ENCODE assay signal across 12 cellular contexts in the genomic region with DNA sequence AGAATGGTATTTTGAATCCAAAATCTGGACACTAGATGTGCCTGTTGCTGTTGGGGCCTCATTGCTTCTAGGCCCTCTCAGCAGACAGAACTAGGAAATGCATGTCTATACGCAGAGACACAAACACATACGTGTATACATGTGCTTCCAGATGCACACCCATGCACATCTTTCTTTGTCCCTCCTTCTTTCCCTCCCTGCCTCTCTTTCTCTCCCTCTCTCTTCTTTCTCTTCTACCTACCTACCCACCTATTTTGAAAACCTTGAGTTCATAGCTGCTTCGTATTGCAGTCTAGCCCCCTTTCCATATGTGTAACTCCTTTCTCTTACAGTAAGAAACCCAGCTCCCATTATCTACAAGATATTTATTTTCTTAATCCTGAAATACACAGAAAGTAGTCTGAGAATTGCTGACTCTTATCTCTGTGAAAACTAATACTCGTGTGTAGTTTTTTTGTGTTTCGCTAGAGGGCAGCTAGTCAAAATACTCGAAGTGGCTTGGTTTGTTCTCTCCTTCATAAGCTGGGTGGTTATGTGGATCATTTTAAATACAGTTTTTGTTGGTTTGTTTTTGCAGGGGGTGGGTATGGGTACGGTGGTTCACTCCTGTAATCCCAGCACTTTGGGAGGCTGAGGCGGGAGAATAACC. TPM values are rescaled to one million over a fixed set of nuclear protein-coding genes. Genes with fewer than 3 reads are reported as not detected.
A peak's percentile ranks its signal among the peaks of the same experiment; 100 is the strongest.
DNase-seq lines count a peak whose midpoint lies in the region; ATAC-seq, FAIRE-seq and TF ChIP-seq lines count a peak whose summit lies in the region.
"Had no signal": no experiment of that assay in that cellular context is flagged by ENCODE, and none has a peak within 500 bp of the region (broad histone marks: within the 10 kb centered on the region; RNA-seq: fewer than 3 reads in every experiment).

No MANE protein-coding gene starts in this region.

- no peak for FAIRE-seq in HTR-8/SVneo (lab: Jason Lieb, UNC)

- CTCF ChIA-PET in WTC11 (lab: Charles Lee): interaction anchor here (0.6 to 2.0 kb wide), 19 partner anchors 10 to 209 kb away, joined by 3 to 18 read pairs (median 4); partner anchors contain the start of gene RPL32

- DNase-seq in AML-193 (lab: John Stamatoyannopoulos, UW) (peak; percentile 48 to 59), HTR-8/SVneo (ENCODE audit: insufficient read length, low spot score) (peak; percentile 39), WTC11 (ENCODE audit: low spot score) (no peak), left kidney (ENCODE audit: low read depth, low spot score) (peak; percentile 28), left cardiac atrium (no peak), NCI-H524 treated with DMSO at 0.1 percent for 48 hours (lab: John Stamatoyannopoulos, UW) (no peak), NCI-H748 treated with DMSO at 0.1 percent for 48 hours (lab: John Stamatoyannopoulos, UW) (no peak)
- DNase-seq: activated naive CD4-positive, alpha-beta T cell treated with anti-CD3 and anti-CD28 coated beads, Interleukin-2, amount 50 U/mL, for 16 hours; GDM1; T-helper 1 cell; testis had no signal

- POLR2A ChIA-PET in WTC11 (lab: Charles Lee): no interaction called here

- H3K4me3 Mint-ChIP-seq in WTC11: no peak overlapping the region

- TF ChIP-seq CTCF in WTC11 (IDR thresholded peaks at IDR 0.05): no peak

- ATAC-seq in WTC11: peak; percentile 38; the same call in 1 of the 2 replicates
- no peak for ATAC-seq in left cardiac atrium
- no peak for ATAC-seq in HG03565 (IDR thresholded peaks at IDR 0.05; ENCODE audit: unreplicated experiment)

- no peaks in the 10 kb centered on the region for H3K27me3 Mint-ChIP-seq in WTC11 (ENCODE audit: low read depth)

- H3K36me3 Mint-ChIP-seq in WTC11: no peaks in the 10 kb centered on the region

- H3K27ac Mint-ChIP-seq in WTC11: 0 out of 2 replicates have a peak overlapping the region, but pooled peaks have one; percentile 81

- peaks cover 8% of the 10 kb centered on the region for H3K4me1 Mint-ChIP-seq in WTC11

- H3K9me3 Mint-ChIP-seq in WTC11: no peaks in the 10 kb centered on the region

- intact Hi-C loops in left cardiac atrium (cut with DNase I): no loop called here

TF ChIP-seq in WTC11, 78 proteins besides CTCF, POLR2A, EP300 and RAD21:
- TF ChIP-seq, protein P1, sequence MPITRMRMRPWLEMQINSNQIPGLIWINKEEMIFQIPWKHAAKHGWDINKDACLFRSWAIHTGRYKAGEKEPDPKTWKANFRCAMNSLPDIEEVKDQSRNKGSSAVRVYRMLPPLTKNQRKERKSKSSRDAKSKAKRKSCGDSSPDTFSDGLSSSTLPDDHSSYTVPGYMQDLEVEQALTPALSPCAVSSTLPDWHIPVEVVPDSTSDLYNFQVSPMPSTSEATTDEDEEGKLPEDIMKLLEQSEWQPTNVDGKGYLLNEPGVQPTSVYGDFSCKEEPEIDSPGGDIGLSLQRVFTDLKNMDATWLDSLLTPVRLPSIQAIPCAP (CRISPR knock-in tag; IDR thresholded peaks at IDR 0.05): no peak
- TF ChIP-seq MAX (CRISPR knock-in tag; IDR thresholded peaks at IDR 0.05): no peak
- TF ChIP-seq, protein P2, sequence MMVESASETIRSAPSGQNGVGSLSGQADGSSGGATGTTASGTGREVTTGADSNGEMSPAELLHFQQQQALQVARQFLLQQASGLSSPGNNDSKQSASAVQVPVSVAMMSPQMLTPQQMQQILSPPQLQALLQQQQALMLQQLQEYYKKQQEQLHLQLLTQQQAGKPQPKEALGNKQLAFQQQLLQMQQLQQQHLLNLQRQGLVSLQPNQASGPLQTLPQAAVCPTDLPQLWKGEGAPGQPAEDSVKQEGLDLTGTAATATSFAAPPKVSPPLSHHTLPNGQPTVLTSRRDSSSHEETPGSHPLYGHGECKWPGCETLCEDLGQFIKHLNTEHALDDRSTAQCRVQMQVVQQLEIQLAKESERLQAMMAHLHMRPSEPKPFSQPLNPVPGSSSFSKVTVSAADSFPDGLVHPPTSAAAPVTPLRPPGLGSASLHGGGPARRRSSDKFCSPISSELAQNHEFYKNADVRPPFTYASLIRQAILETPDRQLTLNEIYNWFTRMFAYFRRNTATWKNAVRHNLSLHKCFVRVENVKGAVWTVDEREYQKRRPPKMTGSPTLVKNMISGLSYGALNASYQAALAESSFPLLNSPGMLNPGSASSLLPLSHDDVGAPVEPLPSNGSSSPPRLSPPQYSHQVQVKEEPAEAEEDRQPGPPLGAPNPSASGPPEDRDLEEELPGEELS (CRISPR knock-in tag; IDR thresholded peaks at IDR 0.05): no peak
- no peak for TF ChIP-seq ZNF138 (CRISPR knock-in tag; conservative IDR thresholded peaks at IDR 0.05)
- no peak for TF ChIP-seq ZNF232 (CRISPR knock-in tag; IDR thresholded peaks at IDR 0.05)
- TF ChIP-seq PRRX2 (CRISPR knock-in tag; IDR thresholded peaks at IDR 0.05): no peak
- TF ChIP-seq RORB (CRISPR knock-in tag; IDR thresholded peaks at IDR 0.05): no peak
- no peak for TF ChIP-seq FOXK1 (CRISPR knock-in tag; IDR thresholded peaks at IDR 0.05)
- TF ChIP-seq, protein P3, sequence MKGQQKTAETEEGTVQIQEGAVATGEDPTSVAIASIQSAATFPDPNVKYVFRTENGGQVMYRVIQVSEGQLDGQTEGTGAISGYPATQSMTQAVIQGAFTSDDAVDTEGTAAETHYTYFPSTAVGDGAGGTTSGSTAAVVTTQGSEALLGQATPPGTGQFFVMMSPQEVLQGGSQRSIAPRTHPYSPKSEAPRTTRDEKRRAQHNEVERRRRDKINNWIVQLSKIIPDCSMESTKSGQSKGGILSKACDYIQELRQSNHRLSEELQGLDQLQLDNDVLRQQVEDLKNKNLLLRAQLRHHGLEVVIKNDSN (CRISPR knock-in tag; IDR thresholded peaks at IDR 0.05): no peak
- TF ChIP-seq, protein P4, sequence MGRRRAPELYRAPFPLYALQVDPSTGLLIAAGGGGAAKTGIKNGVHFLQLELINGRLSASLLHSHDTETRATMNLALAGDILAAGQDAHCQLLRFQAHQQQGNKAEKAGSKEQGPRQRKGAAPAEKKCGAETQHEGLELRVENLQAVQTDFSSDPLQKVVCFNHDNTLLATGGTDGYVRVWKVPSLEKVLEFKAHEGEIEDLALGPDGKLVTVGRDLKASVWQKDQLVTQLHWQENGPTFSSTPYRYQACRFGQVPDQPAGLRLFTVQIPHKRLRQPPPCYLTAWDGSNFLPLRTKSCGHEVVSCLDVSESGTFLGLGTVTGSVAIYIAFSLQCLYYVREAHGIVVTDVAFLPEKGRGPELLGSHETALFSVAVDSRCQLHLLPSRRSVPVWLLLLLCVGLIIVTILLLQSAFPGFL (CRISPR knock-in tag; IDR thresholded peaks at IDR 0.05; ENCODE audit: borderline replicate concordance): no peak
- TF ChIP-seq, protein P5, sequence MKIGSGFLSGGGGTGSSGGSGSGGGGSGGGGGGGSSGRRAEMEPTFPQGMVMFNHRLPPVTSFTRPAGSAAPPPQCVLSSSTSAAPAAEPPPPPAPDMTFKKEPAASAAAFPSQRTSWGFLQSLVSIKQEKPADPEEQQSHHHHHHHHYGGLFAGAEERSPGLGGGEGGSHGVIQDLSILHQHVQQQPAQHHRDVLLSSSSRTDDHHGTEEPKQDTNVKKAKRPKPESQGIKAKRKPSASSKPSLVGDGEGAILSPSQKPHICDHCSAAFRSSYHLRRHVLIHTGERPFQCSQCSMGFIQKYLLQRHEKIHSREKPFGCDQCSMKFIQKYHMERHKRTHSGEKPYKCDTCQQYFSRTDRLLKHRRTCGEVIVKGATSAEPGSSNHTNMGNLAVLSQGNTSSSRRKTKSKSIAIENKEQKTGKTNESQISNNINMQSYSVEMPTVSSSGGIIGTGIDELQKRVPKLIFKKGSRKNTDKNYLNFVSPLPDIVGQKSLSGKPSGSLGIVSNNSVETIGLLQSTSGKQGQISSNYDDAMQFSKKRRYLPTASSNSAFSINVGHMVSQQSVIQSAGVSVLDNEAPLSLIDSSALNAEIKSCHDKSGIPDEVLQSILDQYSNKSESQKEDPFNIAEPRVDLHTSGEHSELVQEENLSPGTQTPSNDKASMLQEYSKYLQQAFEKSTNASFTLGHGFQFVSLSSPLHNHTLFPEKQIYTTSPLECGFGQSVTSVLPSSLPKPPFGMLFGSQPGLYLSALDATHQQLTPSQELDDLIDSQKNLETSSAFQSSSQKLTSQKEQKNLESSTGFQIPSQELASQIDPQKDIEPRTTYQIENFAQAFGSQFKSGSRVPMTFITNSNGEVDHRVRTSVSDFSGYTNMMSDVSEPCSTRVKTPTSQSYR (CRISPR knock-in tag; IDR thresholded peaks at IDR 0.05): no peak

RNA-seq across cellular contexts. Expression of gene RPL32, which starts 18.5 kb away (rescaled TPM):
- total RNA-seq in WTC11 (2021) (1,643 to 1,831 TPM (median 1,818 TPM) in 3 replicates), left cardiac atrium (1,000 to 10,000 TPM; 1,021 to 1,102 TPM)

RNA-seq across cellular contexts. Expression of gene CAND2, which starts 26.4 kb away (rescaled TPM):
- total RNA-seq in WTC11 (2021): 13.7 to 15.4 TPM (median 14.3 TPM) in 3 replicates
- total RNA-seq in left cardiac atrium: 10 to 100 TPM; 41.6 to 51.0 TPM

Comparison
In these comparisons a context has a peak if more than half of its experiments do, and no peak if none do; other contexts are left out.
1. DNase-seq: peak in AML-193 (2 of 2), HTR-8/SVneo (single experiment) and left kidney (single experiment); none in WTC11 (single experiment), left cardiac atrium (single experiment), NCI-H524 treated with DMSO at 0.1 percent for 48 hours (single experiment) and NCI-H748 treated with DMSO at 0.1 percent for 48 hours (single experiment).